24 cellular contexts compared by ENCODE assay signal in the genomic region with DNA sequence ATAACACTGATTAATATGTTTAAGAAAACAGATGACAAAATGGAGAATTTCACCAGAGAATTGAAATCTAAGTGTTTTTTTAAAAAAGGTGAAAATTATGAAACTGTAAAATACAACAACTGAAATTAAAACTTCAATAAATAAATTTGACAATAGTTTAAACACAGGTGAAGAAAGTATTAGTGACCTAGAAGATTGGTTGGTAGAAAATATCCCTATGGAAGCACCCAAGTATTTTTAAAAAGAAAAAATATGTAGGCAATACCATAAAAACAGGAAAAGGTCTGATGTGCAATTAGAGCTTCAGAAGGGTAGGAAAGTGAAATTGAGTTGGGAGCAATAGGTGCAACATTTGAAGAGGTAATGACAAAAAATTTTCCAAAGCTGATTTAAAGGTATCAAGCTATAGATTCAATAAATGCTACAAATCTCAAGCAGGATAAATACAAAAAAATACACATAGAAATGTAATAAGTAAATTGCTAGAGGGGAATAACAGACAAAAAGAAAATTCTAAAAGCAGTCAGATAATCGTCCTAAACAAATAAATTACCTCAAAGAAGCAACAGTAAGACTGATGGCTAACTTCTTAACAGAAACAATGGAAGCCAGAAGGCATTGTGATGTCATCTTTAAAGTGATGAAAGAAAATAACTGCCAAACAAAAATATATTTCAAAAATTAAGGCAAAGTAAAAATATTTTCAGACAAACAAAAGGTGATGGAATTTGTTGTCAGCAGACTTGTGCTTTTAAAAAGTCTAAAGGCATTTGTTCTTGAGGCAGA. TPM values are rescaled to one million over a fixed set of nuclear protein-coding genes. Genes with fewer than 3 reads are reported as not detected.
DNase-seq lines count a peak whose midpoint lies in the region; ATAC-seq, FAIRE-seq and TF ChIP-seq lines count a peak whose summit lies in the region.
"Had no signal": no experiment of that assay in that cellular context is flagged by ENCODE, and none has a peak within 500 bp of the region (broad histone marks: within the 10 kb centered on the region; RNA-seq: fewer than 3 reads in every experiment).

No MANE protein-coding gene starts in this region.

- intact Hi-C loops in heart left ventricle (cut with DNase I), result no loop called here
- intact Hi-C loops in kidney (cut with DNase I), result no loop called here
- intact Hi-C loops in transverse colon (cut with DNase I; ENCODE audit: low total_unique reads), result no loop called here

- H4K20me1 ChIP-seq in MM.1S (ENCODE audit: insufficient read depth, low read length), result no peaks in the 10 kb centered on the region

- H3K9me3 ChIP-seq in heart left ventricle (peaks cover 0 to 5% (median 0%) of the 10 kb centered on the region in 12 donors), right atrium auricular region (peaks cover 0 to 3% of the 10 kb centered on the region in 2 donors), MM.1S (replicated peaks; ENCODE audit: insufficient read depth, low read length) (no peaks in the 10 kb centered on the region), kidney (ENCODE audit: control insufficient read depth in 1 of 2, low read length in 2 of 2) (no peaks in the 10 kb centered on the region), transverse colon (no peaks in the 10 kb centered on the region)
- H3K9me3 ChIP-seq: HAP-1 had no signal

- in situ Hi-C loops in transverse colon (cut with MboI; ENCODE audit: low pct_ligation_motif_present in 1 of 4, low pct_unique_long_range_greater_than_20kb in 1 of 4, low sequenced_read_pairs in 3 of 4), result no loop called here

- H3K27ac ChIP-seq in heart left ventricle (peak overlapping the region in 10 of 12 donors; percentile 10 to 77 (median 61)), right atrium auricular region (peak overlapping the region in 1 of 2 donors; percentile 49), MM.1S (ENCODE audit: low read length) (peak overlapping the region; percentile 74), kidney (ENCODE audit: low read depth in 2 of 2, low read length in 2 of 2) (no peak overlapping the region), transverse colon (peak overlapping the region; percentile 68 to 77 (median 74))
- H3K27ac ChIP-seq: KMS-11, RWPE1 had no signal

- DNase-seq in heart left ventricle, result no peak
- no peak for DNase-seq in right atrium auricular region (ENCODE audit: low spot score)
- no peak for DNase-seq in MM.1S
- DNase-seq in kidney, result no peak
- DNase-seq in transverse colon, result no peak
- DNase-seq in GM10266 (ENCODE audit: extremely low spot score), result no peak
- DNase-seq: 8988T; CD4-positive, CD25-positive, alpha-beta regulatory T cell; GOT3; NCI-H1048; NCI-H1417; NCI-H1694; NCI-H2081; NCI-H2171; NCI-H226; NCI-H510A; NCI-H69; SHP77 had no signal

- H3K27me3 ChIP-seq in heart left ventricle, result no peaks in the 10 kb centered on the region
- no peaks in the 10 kb centered on the region for H3K27me3 ChIP-seq in right atrium auricular region
- no peaks in the 10 kb centered on the region for H3K27me3 ChIP-seq in MM.1S (replicated peaks; ENCODE audit: insufficient read depth, low read length)
- no peaks in the 10 kb centered on the region for H3K27me3 ChIP-seq in transverse colon

- no peaks in the 10 kb centered on the region for H3K9me2 ChIP-seq in MM.1S (replicated peaks; ENCODE audit: insufficient read depth, low read length)

- peak overlapping the region; percentile 54 for H3K4me2 ChIP-seq in MM.1S (ENCODE audit: low read depth, low read length)
- H3K4me2 ChIP-seq: KMS-11 had no signal

- no peak for TF ChIP-seq CTCF in heart left ventricle (IDR thresholded peaks at IDR 0.05)
- TF ChIP-seq CTCF in right atrium auricular region (IDR thresholded peaks at IDR 0.05), result no peak
- no peak for TF ChIP-seq CTCF in MM.1S (IDR thresholded peaks at IDR 0.05; ENCODE audit: low read length)
- no peak for TF ChIP-seq CTCF in kidney (IDR thresholded peaks at IDR 0.05; ENCODE audit: borderline replicate concordance, extremely low read depth, insufficient read depth)
- no peak for TF ChIP-seq CTCF in transverse colon (IDR thresholded peaks at IDR 0.05)
- TF ChIP-seq CTCF in GM10266 (IDR thresholded peaks at IDR 0.05; ENCODE audit: control insufficient read depth, insufficient read depth, low read depth, missing control alignments), result no peak

- no peaks in the 10 kb centered on the region for H3K36me3 ChIP-seq in heart left ventricle
- H3K36me3 ChIP-seq in right atrium auricular region, result no peaks in the 10 kb centered on the region
- no peaks in the 10 kb centered on the region for H3K36me3 ChIP-seq in MM.1S (replicated peaks; ENCODE audit: insufficient read depth, low read length)
- no peaks in the 10 kb centered on the region for H3K36me3 ChIP-seq in kidney (ENCODE audit: control insufficient read depth in 1 of 2, insufficient read depth in 2 of 2, low read length in 2 of 2)
- H3K36me3 ChIP-seq in transverse colon, result no peaks in the 10 kb centered on the region
- H3K36me3 ChIP-seq: HAP-1 had no signal

- no peaks in the 10 kb centered on the region for H3K79me2 ChIP-seq in MM.1S (ENCODE audit: low read length)

- no peak for ATAC-seq in heart left ventricle
- no peak for ATAC-seq in GM21515 (IDR thresholded peaks at IDR 0.05; ENCODE audit: unreplicated experiment)
- ATAC-seq: Panc1 had no signal

- 74 to 89% (median 82%) methylated on average over 1 of the region's 1 CpG for WGBS in heart left ventricle, 4 donors
- 40 to 59% methylated on average over 1 of the region's 1 CpG for WGBS in transverse colon (ENCODE audit: low coverage in 1 of 2), 2 donors

- no peak for TF ChIP-seq EP300 in transverse colon (IDR thresholded peaks at IDR 0.05; ENCODE audit: low read depth)

- peaks cover 0 to 8% (median 0%) of the 10 kb centered on the region in 12 donors for H3K4me1 ChIP-seq in heart left ventricle
- no peaks in the 10 kb centered on the region for H3K4me1 ChIP-seq in right atrium auricular region
- peaks cover 12% of the 10 kb centered on the region for H3K4me1 ChIP-seq in MM.1S (ENCODE audit: low read length)
- no peaks in the 10 kb centered on the region for H3K4me1 ChIP-seq in kidney (ENCODE audit: control insufficient read depth in 1 of 2, insufficient read depth in 1 of 2, low read depth in 1 of 2, low read length in 2 of 2)
- peaks cover 0 to 35% (median 18%) of the 10 kb centered on the region in 4 donors for H3K4me1 ChIP-seq in transverse colon
- H3K4me1 ChIP-seq: HAP-1 had no signal

- H2AFZ ChIP-seq in MM.1S (ENCODE audit: low read length), result peak overlapping the region; percentile 25; the same call in 1 of the 2 replicates

- no peak for TF ChIP-seq POLR2A in heart left ventricle (IDR thresholded peaks at IDR 0.05)
- no peak for TF ChIP-seq POLR2A in transverse colon (IDR thresholded peaks at IDR 0.05)

- no peak overlapping the region for H3K4me3 ChIP-seq in heart left ventricle
- no peak overlapping the region for H3K4me3 ChIP-seq in right atrium auricular region
- peak overlapping the region; percentile 8; the same call in 1 of the 2 replicates for H3K4me3 ChIP-seq in MM.1S (ENCODE audit: low read length)
- no peak overlapping the region for H3K4me3 ChIP-seq in kidney (ENCODE audit: low read length in 2 of 2)
- no peak overlapping the region for H3K4me3 ChIP-seq in transverse colon
- H3K4me3 ChIP-seq: HAP-1 had no signal

- peak overlapping the region; percentile 43 for H3K9ac ChIP-seq in MM.1S (ENCODE audit: low read length)
- H3K9ac ChIP-seq in kidney (ENCODE audit: low read length in 2 of 2), result no peak overlapping the region
- H3K9ac ChIP-seq: KMS-11 had no signal

- peak; percentile 35 for FAIRE-seq in kidney (lab: Jason Lieb, UNC)

- peaks cover 16% of the 10 kb centered on the region for H3F3A ChIP-seq in MM.1S (ENCODE audit: insufficient read depth, low read length)

RNA-seq across cellular contexts. Expression of a gene that starts 9.5 kb away (rescaled TPM):
- total RNA-seq in heart left ventricle, result 1 to 10 TPM in 3 of 9 donors, under 1 TPM in 6; 0.42 to 3.3 (median 0.56) TPM
- 1 to 10 TPM in 1 of 2 donors, under 1 TPM in 1; 0.57 to 1.1 TPM for polyA plus RNA-seq in heart left ventricle
- 1 to 10 TPM in 1 of 2 donors, under 1 TPM in 1; 0.31 to 3.9 TPM for total RNA-seq in right atrium auricular region
- total RNA-seq in kidney, result 0.22 TPM
- polyA plus RNA-seq in kidney (ENCODE audit: insufficient read depth, low read depth, low replicate concordance), result not detected
- 1 to 10 TPM in 2 of 4 donors, not detected in 2; 3.4 to 6.4 TPM for total RNA-seq in transverse colon
- total RNA-seq: OCI-LY7 had no signal

Comparison
In these comparisons a context has a peak if more than half of its experiments do, and no peak if none do; other contexts are left out.
1. H3K27ac ChIP-seq: peak in heart left ventricle (10 of 12), MM.1S (single experiment) and transverse colon (4 of 4); none in kidney (0 of 2).